In the genomic region with DNA sequence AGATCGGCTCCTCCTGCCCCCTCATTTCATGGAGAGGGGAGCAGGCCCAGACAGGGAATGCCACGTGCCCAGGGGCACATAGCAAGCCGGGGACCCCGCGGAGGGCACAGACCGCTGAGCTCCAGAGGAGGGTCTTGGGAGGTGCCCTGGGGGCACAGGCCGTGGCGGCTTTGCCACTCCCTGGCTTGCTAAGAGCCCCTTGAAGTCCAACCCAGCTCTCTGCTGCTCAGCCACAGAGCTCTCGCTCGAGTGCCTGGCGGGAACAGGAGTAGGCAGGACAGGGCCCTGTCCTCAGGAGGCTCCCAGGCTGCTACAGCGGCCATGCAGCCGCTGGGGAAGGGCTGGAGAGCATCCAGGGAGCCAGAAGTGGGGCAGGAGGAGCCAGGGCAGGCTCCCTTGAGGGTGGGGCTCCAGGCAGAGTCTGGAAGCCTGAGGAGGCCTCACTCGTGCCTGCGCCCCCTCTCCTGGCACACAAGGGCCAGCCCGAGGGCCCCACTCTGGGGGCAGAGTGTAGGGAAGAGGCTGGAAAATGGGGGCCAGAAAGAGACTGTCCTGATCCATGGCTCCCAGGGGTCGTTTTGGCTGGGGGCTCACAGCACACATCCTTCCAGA, we compare ENCODE assay signal across 1 cellular context.
TF ChIP-seq lines count a peak whose summit lies in the region.

No MANE protein-coding gene starts in this region.

TF ChIP-seq in H1, 55 proteins besides CTCF, POLR2A, EP300 and RAD21:
- no peak for TF ChIP-seq GABPA (IDR thresholded peaks at IDR 0.05; ENCODE audit: borderline replicate concordance, insufficient read depth, low read length)
- no peak for TF ChIP-seq MAFK (IDR thresholded peaks at IDR 0.05; ENCODE audit: low read depth, low read length)
- no peak for TF ChIP-seq NRF1 (IDR thresholded peaks at IDR 0.05; ENCODE audit: low read depth, low read length)
- TF ChIP-seq SUZ12 (IDR thresholded peaks at IDR 0.05; ENCODE audit: low read length), result no peak
- TF ChIP-seq CHD1 (IDR thresholded peaks at IDR 0.05; ENCODE audit: low read depth, low read length), result no peak
- TF ChIP-seq CHD7 (IDR thresholded peaks at IDR 0.05; ENCODE audit: insufficient replicate concordance, low read length), result no peak
- TF ChIP-seq TEAD4 (IDR thresholded peaks at IDR 0.05; ENCODE audit: low read depth, low read length), result no peak
- no peak for TF ChIP-seq EGR1 (IDR thresholded peaks at IDR 0.05; ENCODE audit: borderline replicate concordance, low read depth, low read length)
- TF ChIP-seq SRF (IDR thresholded peaks at IDR 0.05; ENCODE audit: low read depth, low read length), result no peak
- TF ChIP-seq EZH2 (IDR thresholded peaks at IDR 0.05; ENCODE audit: low read depth, low read length, severe bottlenecking), result no peak
- no peak for TF ChIP-seq BRCA1 (IDR thresholded peaks at IDR 0.05; ENCODE audit: low read depth, low read length)
